Comparison of ENCODE assay signal across 8 cellular contexts in the genomic region with DNA sequence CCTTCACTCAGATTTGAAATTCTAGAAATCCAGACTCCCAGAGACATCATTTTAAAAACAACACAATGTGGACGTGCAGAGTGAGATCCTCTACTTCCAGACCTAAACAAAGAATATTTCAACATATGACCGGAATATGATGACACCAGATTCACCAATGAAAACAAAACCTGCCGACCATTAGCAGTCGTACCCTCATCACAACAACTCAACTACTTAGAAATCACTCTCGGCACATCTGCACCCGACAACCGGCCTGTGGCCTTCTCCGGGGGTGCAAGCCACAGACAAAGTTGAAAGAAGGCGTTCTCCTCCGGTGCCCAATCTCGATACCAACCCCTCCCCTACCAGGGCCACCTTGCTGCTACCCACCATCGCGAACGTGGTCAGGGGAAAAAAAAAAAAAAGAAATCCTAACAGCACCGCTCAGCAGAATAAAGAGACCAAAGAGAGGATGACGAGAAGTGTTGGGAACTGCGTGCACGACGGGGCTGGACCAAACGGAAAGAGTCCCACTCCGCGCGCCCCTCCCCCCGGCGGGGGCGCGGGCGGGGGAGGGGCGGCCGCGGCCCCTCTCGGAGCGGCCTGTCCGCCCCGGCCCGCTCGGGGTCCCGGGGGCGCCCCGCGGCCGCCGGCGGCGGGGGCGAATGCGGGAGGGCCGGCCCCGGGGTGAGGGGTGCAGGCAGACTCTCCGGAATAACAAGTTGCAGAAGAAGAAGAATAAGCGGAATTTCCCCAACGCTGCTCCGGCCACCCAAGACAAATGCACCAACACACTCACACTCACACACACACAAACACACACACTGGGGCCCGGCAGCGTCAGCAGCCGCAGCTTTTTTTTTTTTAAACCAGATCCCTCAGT. TPM values are rescaled to one million over a fixed set of nuclear protein-coding genes. Genes with fewer than 3 reads are reported as not detected.
DNase-seq lines count a peak whose midpoint lies in the region; ATAC-seq, FAIRE-seq and TF ChIP-seq lines count a peak whose summit lies in the region.

No MANE protein-coding gene starts in this region.

- no peaks in the 10 kb centered on the region for H3K36me3 Mint-ChIP-seq in activated naive CD4-positive, alpha-beta T cell treated with anti-CD3 and anti-CD28 coated beads, Interleukin-2, amount 50 U/mL, for 24 hours

- H3K27me3 Mint-ChIP-seq in activated naive CD4-positive, alpha-beta T cell treated with anti-CD3 and anti-CD28 coated beads, Interleukin-2, amount 50 U/mL, for 24 hours: no peaks in the 10 kb centered on the region

- WGBS in pancreas, 2 donors: 1% methylated on average over 41 to 56 of the region's 56 CpGs

- peaks cover 62% of the 10 kb centered on the region for H3K4me1 Mint-ChIP-seq in activated naive CD4-positive, alpha-beta T cell treated with anti-CD3 and anti-CD28 coated beads, Interleukin-2, amount 50 U/mL, for 24 hours

- ATAC-seq in Right ventricle myocardium inferior: peak; percentile 15
- peak in 3 of 4 donors; percentile 2 to 12 (median 7) for ATAC-seq in pancreas
- peak; percentile 5 for ATAC-seq in upper lobe of right lung

- H3K4me1 ChIP-seq in pancreas: peaks cover 0 to 35% (median 14%) of the 10 kb centered on the region in 3 donors
- peaks cover 46% of the 10 kb centered on the region for H3K4me1 ChIP-seq in upper lobe of right lung

- peak overlapping the region; percentile 35 to 73 (median 59) for H3K4me3 ChIP-seq in pancreas
- H3K4me3 ChIP-seq in upper lobe of right lung: peak overlapping the region; percentile 70

- H3K36me3 ChIP-seq in pancreas: no peaks in the 10 kb centered on the region
- no peaks in the 10 kb centered on the region for H3K36me3 ChIP-seq in upper lobe of right lung

- no peaks in the 10 kb centered on the region for H3K9me3 Mint-ChIP-seq in activated naive CD4-positive, alpha-beta T cell treated with anti-CD3 and anti-CD28 coated beads, Interleukin-2, amount 50 U/mL, for 24 hours

- H3K27me3 ChIP-seq in pancreas (no peaks in the 10 kb centered on the region), upper lobe of right lung (no peaks in the 10 kb centered on the region)

- H3K4me3 Mint-ChIP-seq in activated naive CD4-positive, alpha-beta T cell treated with anti-CD3 and anti-CD28 coated beads, Interleukin-2, amount 50 U/mL, for 24 hours: peak overlapping the region; percentile 97

- H3K9me3 ChIP-seq in pancreas (no peaks in the 10 kb centered on the region), upper lobe of right lung (no peaks in the 10 kb centered on the region)

- H3K27ac Mint-ChIP-seq in activated naive CD4-positive, alpha-beta T cell treated with anti-CD3 and anti-CD28 coated beads, Interleukin-2, amount 50 U/mL, for 24 hours: peak overlapping the region; percentile 99

- TF ChIP-seq CTCF in pancreas (IDR thresholded peaks at IDR 0.05) (no peak), upper lobe of right lung (IDR thresholded peaks at IDR 0.05) (no peak)

- intact Hi-C loops in Right ventricle myocardium inferior (cut with DNase I): loop anchor here (5.0 to 10.0 kb wide), 5 partner anchors 47 to 272 kb away; a partner anchor contains a TSS
- intact Hi-C loops in pancreas (cut with DNase I): no loop called here
- intact Hi-C loops in upper lobe of right lung (cut with DNase I): no loop called here

- H3K27ac ChIP-seq in pancreas (peak overlapping the region in 3 of 4 donors; percentile 68 to 93 (median 91)), upper lobe of right lung (peak overlapping the region; percentile 90)

- FAIRE-seq in GM12892 (lab: Jason Lieb, UNC) (peak; percentile 84), pancreas (lab: Jason Lieb, UNC) (no peak)

- TF ChIP-seq POLR2A in GM12892 (IDR thresholded peaks at IDR 0.05; ENCODE audit: low read depth, low read length): no peak; the same call in 1 of the 2 replicates

- DNase-seq in GM12892 (ENCODE audit: insufficient read length) (no peak), HT-29 (ENCODE audit: low spot score) (peak; percentile 37), SHP77 treated with DMSO at 0.1 percent for 48 hours (lab: John Stamatoyannopoulos, UW) (peak; percentile 51), Right ventricle myocardium inferior (ENCODE audit: missing footprints) (no peak), pancreas (peak in 4 of 6 donors; percentile 38 to 64 (median 54)), upper lobe of right lung (peak; percentile 68), mesenteric fat pad (ENCODE audit: low spot score) (no peak)

RNA-seq across cellular contexts. Expression of a gene that starts 1.7 kb away (rescaled TPM):
- polyA plus RNA-seq in GM12892 (2012; ENCODE audit: missing spikeins): 21.3 TPM
- 2.5 and 5.9 TPM in 2 replicates for total RNA-seq in HT-29 (2014; rRNA removed; shearing (Covaris generic))
- total RNA-seq in Right ventricle myocardium inferior: 35.4 TPM
- 10 to 100 TPM; 11.8 to 30.3 (median 14.9) TPM for total RNA-seq in pancreas
- polyA plus RNA-seq in pancreas: 10 to 100 TPM; 11.4 to 13.1 TPM
- 45.4 TPM for total RNA-seq in upper lobe of right lung
- total RNA-seq in mesenteric fat pad: 44.8 TPM

Comparison
In these comparisons a context has a peak if more than half of its experiments do, and no peak if none do; other contexts are left out.
1. DNase-seq: peak in HT-29 (single experiment), SHP77 treated with DMSO at 0.1 percent for 48 hours (single experiment), pancreas (4 of 6) and upper lobe of right lung (single experiment); none in GM12892 (single experiment), Right ventricle myocardium inferior (single experiment) and mesenteric fat pad (single experiment).
2. Peak in every context shown above with its lines, with median percentiles within 50 percentile points of each other: ATAC-seq.